20 cellular contexts compared by ENCODE assay signal in the genomic region with DNA sequence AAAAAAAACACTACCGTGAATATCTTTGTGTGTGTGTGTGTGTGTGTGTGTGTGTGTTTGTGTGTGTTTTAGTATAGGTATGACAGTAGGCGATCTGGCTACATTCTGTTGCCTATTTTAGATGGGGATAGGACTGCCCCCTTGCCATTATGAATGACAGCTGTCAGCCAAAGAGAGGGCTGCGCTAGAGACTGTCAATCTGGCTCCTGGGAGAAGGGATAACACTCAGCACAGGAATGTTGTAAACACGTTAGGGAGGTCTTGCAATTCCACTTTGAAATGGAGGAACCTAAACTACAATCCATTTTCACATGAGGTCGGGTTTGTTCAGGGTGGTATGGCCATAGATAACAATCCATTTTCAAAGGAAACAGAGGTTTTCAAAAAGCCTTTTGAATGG.
"Had no signal": no experiment of that assay in that cellular context is flagged by ENCODE, and none has a peak within 500 bp of the region (broad histone marks: within the 10 kb centered on the region; RNA-seq: fewer than 3 reads in every experiment).

No MANE protein-coding gene starts in this region.

- H3K27ac ChIP-seq: heart left ventricle, neural progenitor cell, ovary, thoracic aorta, transverse colon had no signal

- H3K4me3 Mint-ChIP-seq: natural killer cell, neural progenitor cell had no signal

- H3K27me3 ChIP-seq: dorsolateral prefrontal cortex, heart left ventricle, ovary had no signal

- H3K36me3 Mint-ChIP-seq: natural killer cell, neural progenitor cell had no signal

- H3K27ac Mint-ChIP-seq: natural killer cell, neural progenitor cell, progenitor cell of endocrine pancreas had no signal

- H3K36me3 ChIP-seq: heart left ventricle, neural progenitor cell, ovary, stomach, thoracic aorta, transverse colon had no signal

- H3K4me1 ChIP-seq: transverse colon had no signal

- H3K4me2 ChIP-seq: neural progenitor cell had no signal

- H3K9me3 ChIP-seq: heart left ventricle, mucosa of descending colon, ovary, stomach, thoracic aorta, transverse colon had no signal

- DNase-seq: cortex of kidney; dorsolateral prefrontal cortex; effector CD8-positive, alpha-beta T cell; heart left ventricle; hypothalamus; kidney glomerular epithelial cell; mucosa of descending colon; natural killer cell; nucleus accumbens; ovary; right cardiac atrium; small intestine; stimulated activated CD4-positive, alpha-beta T cell treated with anti-CD3 and anti-CD28 coated beads, Interleukin-12 subunit alpha, Interleukin-12 subunit beta, amount 100 ng/mL, for 4 hours; stimulated activated naive CD4-positive, alpha-beta T cell; stomach; substantia nigra; transverse colon had no signal

- H3K9me3 Mint-ChIP-seq: neural progenitor cell had no signal

- H2AFZ ChIP-seq: neural progenitor cell had no signal

- H3K9ac ChIP-seq: neural progenitor cell had no signal

- H3K4me3 ChIP-seq: heart left ventricle, mucosa of descending colon, neural progenitor cell, ovary, stomach, thoracic aorta, transverse colon had no signal
